31 cellular contexts compared by ENCODE assay signal in the genomic region with DNA sequence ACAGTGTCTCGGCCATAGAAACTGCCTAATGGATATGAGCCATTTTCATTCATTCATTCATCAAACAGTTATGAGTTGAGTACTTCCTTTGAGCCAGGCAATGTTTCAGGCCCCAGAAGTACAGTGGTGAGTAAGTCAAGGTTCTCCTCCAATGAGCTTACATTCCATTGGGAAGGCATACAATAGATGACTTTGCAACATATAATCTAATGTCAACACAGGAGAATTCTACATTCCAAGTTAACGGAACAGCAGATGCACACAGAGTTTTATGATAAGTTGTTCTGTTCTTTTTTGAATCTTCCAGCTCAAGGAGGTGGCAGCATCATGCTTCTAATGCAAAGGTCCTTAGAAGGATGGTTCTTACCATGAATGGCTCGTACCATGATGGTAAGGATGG. TPM values are rescaled to one million over a fixed set of nuclear protein-coding genes. Genes with fewer than 3 reads are reported as not detected.
"Had no signal": no experiment of that assay in that cellular context is flagged by ENCODE, and none has a peak within 500 bp of the region (broad histone marks: within the 10 kb centered on the region; RNA-seq: fewer than 3 reads in every experiment).

No MANE protein-coding gene starts in this region.

- H3K4me3 Mint-ChIP-seq: activated CD4-positive, alpha-beta memory T cell treated with anti-CD3 and anti-CD28 coated beads, Interleukin-2, amount 10 ng/mL, durations not matched to agents 7 days and 5 days; activated CD4-positive, alpha-beta T cell treated with anti-CD3 and anti-CD28 coated beads, Interleukin-2, amount 10 ng/mL, durations not matched to agents 7 days and 5 days; activated naive CD4-positive, alpha-beta T cell treated with anti-CD3 and anti-CD28 coated beads for 36 hours; activated naive CD4-positive, alpha-beta T cell treated with anti-CD3 and anti-CD28 coated beads, Interleukin-2, amount 50 U/mL, for 24 hours; activated naive CD8-positive, alpha-beta T cell treated with anti-CD3 and anti-CD28 coated beads for 36 hours; activated naive CD8-positive, alpha-beta T cell treated with anti-CD3 and anti-CD28 coated beads, Interleukin-2, amount 50 U/mL, for 24 hours; activated T-cell treated with anti-CD3 and anti-CD28 coated beads, Interleukin-2, amount 50 U/mL, for 4 hours; dendritic cell treated with granulocyte-macrophage colony-stimulating factor and Interleukin-4, amounts not matched to agents 40 ng/mL and 50 ng/mL, for 4 days; endodermal cell; WTC11 had no signal

- H3K9me3 ChIP-seq: adrenal gland, body of pancreas, esophagus muscularis mucosa had no signal

- H3K27me3 ChIP-seq: adrenal gland, body of pancreas, cardiac muscle cell, dorsolateral prefrontal cortex, esophagus muscularis mucosa had no signal

- H3K36me3 Mint-ChIP-seq: activated naive CD4-positive, alpha-beta T cell treated with anti-CD3 and anti-CD28 coated beads, Interleukin-2, amount 50 U/mL, for 24 hours had no signal

- H3K27ac Mint-ChIP-seq: activated CD4-positive, alpha-beta memory T cell treated with anti-CD3 and anti-CD28 coated beads, Interleukin-2, amount 10 ng/mL, durations not matched to agents 7 days and 5 days; activated CD4-positive, alpha-beta T cell treated with anti-CD3 and anti-CD28 coated beads, Interleukin-2, amount 10 ng/mL, durations not matched to agents 7 days and 5 days; activated naive CD4-positive, alpha-beta T cell treated with anti-CD3 and anti-CD28 coated beads for 36 hours; activated naive CD4-positive, alpha-beta T cell treated with anti-CD3 and anti-CD28 coated beads, Interleukin-2, amount 50 U/mL, for 24 hours; activated naive CD8-positive, alpha-beta T cell treated with anti-CD3 and anti-CD28 coated beads for 36 hours; activated naive CD8-positive, alpha-beta T cell treated with anti-CD3 and anti-CD28 coated beads, Interleukin-2, amount 50 U/mL, for 24 hours; activated T-helper 2 cell treated with anti-CD3 and anti-CD28 coated beads, Interferon-gamma antibody, Interleukin-2, Interleukin-4, amounts not matched to agents 10 μg/mL and 5 μg/mL and 100 μg/mL, durations not matched to agents 14 hours and 24 hours and 36 hours; dendritic cell treated with granulocyte-macrophage colony-stimulating factor and Interleukin-4, amounts not matched to agents 40 ng/mL and 50 ng/mL, for 4 days; endodermal cell; WTC11 had no signal

- ATAC-seq: activated naive CD8-positive, alpha-beta T cell treated with anti-CD3 and anti-CD28 coated beads, Interleukin-2, amount 50 U/mL, for 24 hours; activated T-cell treated with anti-CD3 and anti-CD28 coated beads, Interleukin-2, amount 50 U/mL, for 4 hours; body of pancreas; WTC11 had no signal

- H3K9me3 Mint-ChIP-seq: activated CD4-positive, alpha-beta memory T cell treated with anti-CD3 and anti-CD28 coated beads, Interleukin-2, amount 10 ng/mL, durations not matched to agents 7 days and 5 days; activated naive CD4-positive, alpha-beta T cell treated with anti-CD3 and anti-CD28 coated beads for 36 hours; activated naive CD4-positive, alpha-beta T cell treated with anti-CD3 and anti-CD28 coated beads, Interleukin-2, amount 50 U/mL, for 24 hours; activated naive CD8-positive, alpha-beta T cell treated with anti-CD3 and anti-CD28 coated beads for 36 hours; activated naive CD8-positive, alpha-beta T cell treated with anti-CD3 and anti-CD28 coated beads, Interleukin-2, amount 50 U/mL, for 24 hours; activated T-cell treated with anti-CD3 and anti-CD28 coated beads, Interleukin-2, amount 50 U/mL, for 4 hours; dendritic cell treated with granulocyte-macrophage colony-stimulating factor and Interleukin-4, amounts not matched to agents 40 ng/mL and 50 ng/mL, for 4 days had no signal

- H3K27me3 Mint-ChIP-seq: activated naive CD4-positive, alpha-beta T cell treated with anti-CD3 and anti-CD28 coated beads, Interleukin-2, amount 50 U/mL, for 24 hours; activated naive CD8-positive, alpha-beta T cell treated with anti-CD3 and anti-CD28 coated beads for 36 hours had no signal

- H3K36me3 ChIP-seq: adrenal gland, cardiac muscle cell, esophagus muscularis mucosa had no signal

- H3K27ac ChIP-seq: adrenal gland, body of pancreas, cardiac muscle cell, coronary artery, dorsolateral prefrontal cortex, esophagus muscularis mucosa, VCaP had no signal

- DNase-seq: activated CD4-positive, alpha-beta memory T cell treated with anti-CD3 and anti-CD28 coated beads, Interleukin-2, amount 10 ng/mL, durations not matched to agents 7 days and 5 days; activated CD4-positive, alpha-beta T cell treated with anti-CD3 and anti-CD28 coated beads for 1 hour; activated CD4-positive, alpha-beta T cell treated with anti-CD3 and anti-CD28 coated beads for 4 hours; activated CD4-positive, alpha-beta T cell treated with anti-CD3 and anti-CD28 coated beads, Interleukin-2, amount 10 ng/mL, durations not matched to agents 7 days and 5 days; activated CD4-positive, alpha-beta T cell treated with anti-CD3 and anti-CD28 coated beads, Interleukin-2, amount 50 U/mL, for 4 hours; activated CD8-positive, alpha-beta memory T cell treated with anti-CD3 and anti-CD28 coated beads for 24 hours; activated effector memory CD4-positive, alpha-beta T cell treated with anti-CD3 and anti-CD28 coated beads, Interleukin-2, amount 50 U/mL, for 16 hours; activated naive CD4-positive, alpha-beta T cell treated with anti-CD3 and anti-CD28 coated beads for 36 hours; activated naive CD8-positive, alpha-beta T cell treated with anti-CD3 and anti-CD28 coated beads for 36 hours; activated naive CD8-positive, alpha-beta T cell treated with anti-CD3 and anti-CD28 coated beads, Interleukin-2, amount 50 U/mL, for 24 hours; activated T-cell treated with anti-CD3 and anti-CD28 coated beads, Interleukin-2, amount 50 U/mL, for 4 hours; adrenal gland; amygdala; aorta; body of pancreas; central memory CD4-positive, alpha-beta T cell; dorsolateral prefrontal cortex; effector memory CD4-positive, alpha-beta T cell; endodermal cell; erythroblast; foreskin fibroblast; head of caudate nucleus; T-helper 2 cell had no signal

- H3K4me3 ChIP-seq: adrenal gland, body of pancreas, cardiac muscle cell, coronary artery, dorsolateral prefrontal cortex, esophagus muscularis mucosa had no signal

RNA-seq across cellular contexts. Expression of a gene that starts 44.5 kb away (rescaled TPM):
- total RNA-seq: activated CD4-positive, alpha-beta memory T cell treated with anti-CD3 and anti-CD28 coated beads, Interleukin-2, amount 10 ng/mL, durations not matched to agents 7 days and 5 days; activated naive CD8-positive, alpha-beta T cell treated with anti-CD3 and anti-CD28 coated beads for 36 hours; aorta had no signal
- polyA plus RNA-seq: aorta had no signal
